In the genomic region with DNA sequence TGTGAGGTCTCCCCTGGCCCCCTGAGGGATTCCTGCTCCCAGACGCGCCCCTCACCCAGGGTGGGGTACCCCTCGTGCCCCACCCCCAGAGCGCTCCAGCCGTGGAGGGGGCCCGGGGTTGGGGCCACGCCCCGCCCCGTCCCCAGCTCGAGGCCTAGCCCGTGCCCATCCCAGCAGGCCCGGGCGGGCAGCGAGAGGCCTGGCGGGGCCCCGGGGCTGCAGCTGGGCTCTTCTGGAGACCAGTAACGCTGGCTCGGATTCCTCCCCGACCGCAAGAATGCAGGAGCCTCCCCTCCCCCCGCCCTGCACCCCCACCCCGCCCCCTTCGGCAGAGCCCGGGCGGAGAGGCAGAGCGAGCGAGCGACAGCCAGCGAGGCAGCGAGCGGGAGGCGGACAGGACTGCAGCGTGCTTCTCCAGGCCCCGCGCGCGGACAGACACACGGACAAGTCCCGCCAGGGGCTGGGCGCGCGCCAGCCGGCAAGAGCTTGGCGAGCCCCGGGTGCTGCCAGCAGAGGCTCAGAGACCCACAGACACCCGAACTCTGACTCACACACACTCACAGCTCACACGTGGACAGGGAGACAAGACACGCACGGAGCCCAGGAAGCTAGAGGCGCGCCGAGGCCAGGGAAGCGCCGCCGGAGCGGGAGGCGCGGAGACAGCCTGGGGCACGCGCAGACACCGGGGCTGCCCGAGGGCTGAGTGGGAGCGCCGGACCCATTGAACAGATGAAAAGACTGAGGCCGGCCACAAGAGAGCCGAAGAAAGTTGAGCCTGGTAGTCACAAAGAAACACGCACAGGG, we compare ENCODE assay signal across 8 cellular contexts. TPM values are rescaled to one million over a fixed set of nuclear protein-coding genes. Genes with fewer than 3 reads are reported as not detected.
DNase-seq lines count a peak whose midpoint lies in the region; ATAC-seq and TF ChIP-seq lines count a peak whose summit lies in the region.

No MANE protein-coding gene starts in this region.

- H3K27me3 ChIP-seq in body of pancreas (no peaks in the 10 kb centered on the region), iPS-15b (ENCODE audit: control insufficient read depth, insufficient read depth, low read length) (no peaks in the 10 kb centered on the region), gastrocnemius medialis (no peaks in the 10 kb centered on the region)

- H3K4me1 ChIP-seq in body of pancreas (peaks cover 87% of the 10 kb centered on the region), iPS-15b (ENCODE audit: control insufficient read depth, insufficient read depth, low read length) (peaks cover 28% of the 10 kb centered on the region), gastrocnemius medialis (peaks cover 84 to 85% of the 10 kb centered on the region in 2 donors)

- H3K27ac ChIP-seq in body of pancreas = peak overlapping the region; percentile 95 to 99 (median 96)
- peak overlapping the region; percentile 89 to 100 (median 96) for H3K27ac ChIP-seq in gastrocnemius medialis

- H3K9ac ChIP-seq in iPS-15b (ENCODE audit: low read depth, low read length) = peak overlapping the region; percentile 76

- H3K9me3 ChIP-seq in body of pancreas (no peaks in the 10 kb centered on the region), iPS-15b (ENCODE audit: control insufficient read depth, insufficient read depth, low read length) (no peaks in the 10 kb centered on the region), gastrocnemius medialis (no peaks in the 10 kb centered on the region)

- peaks cover 0 to 7% of the 10 kb centered on the region in 2 donors for H3K36me3 ChIP-seq in body of pancreas (replicated peaks in 1 of 2; ENCODE audit: insufficient read depth in 1 of 2, low read depth in 2 of 2)
- peaks cover 21% of the 10 kb centered on the region for H3K36me3 ChIP-seq in iPS-15b (ENCODE audit: control insufficient read depth, insufficient read depth, low read length)
- peaks cover 0 to 11% of the 10 kb centered on the region in 2 donors for H3K36me3 ChIP-seq in gastrocnemius medialis

- ATAC-seq in SK-N-SH treated with all-trans-retinoic acid at 6 μM for 48 hours (peak; percentile 57), body of pancreas (peak; percentile 21), gastrocnemius medialis (peak; percentile 26 to 28), HG02840 (IDR thresholded peaks at IDR 0.05; ENCODE audit: low FRiP score, unreplicated experiment) (no peak)

- DNase-seq in G401 (ENCODE audit: low spot score) = peak; percentile 48
- DNase-seq in body of pancreas = peak; percentile 61 to 80 (median 74)
- peak; percentile 72 to 86 for DNase-seq in gastrocnemius medialis
- no peak for DNase-seq in RKO (ENCODE audit: low spot score)
- DNase-seq in NCI-H446 (lab: John Stamatoyannopoulos, UW) = no peak

- in situ Hi-C loops in G401 (cut with HindIII; ENCODE audit: low sequenced_read_pairs) (no loop called here), gastrocnemius medialis (cut with MboI; ENCODE audit: low sequenced_read_pairs in 4 of 4) (no loop called here)

- TF ChIP-seq CTCF in body of pancreas (IDR thresholded peaks at IDR 0.05) (no peak), gastrocnemius medialis (IDR thresholded peaks at IDR 0.05 in 4 of 5, conservative IDR thresholded peaks at IDR 0.05 in 1 of 5) (no peak)

- no peak overlapping the region for H3K4me3 ChIP-seq in body of pancreas
- H3K4me3 ChIP-seq in iPS-15b (ENCODE audit: low read depth, low read length) = peak overlapping the region; percentile 72
- peak overlapping the region; percentile 41 to 59 (median 50) for H3K4me3 ChIP-seq in gastrocnemius medialis

- 11 to 16% methylated on average over 14 to 67 of the region's 67 CpGs for WGBS in body of pancreas, 2 donors

- TF ChIP-seq POLR2A in body of pancreas (IDR thresholded peaks at IDR 0.05) (peak in 2 of 3 donors; percentile 10 to 37), gastrocnemius medialis (IDR thresholded peaks at IDR 0.05) (peak; percentile 56 to 60)

- intact Hi-C loops in body of pancreas (cut with DNase I) (no loop called here), gastrocnemius medialis (cut with DNase I; ENCODE audit: low total_unique reads) (loop anchor here (1.0 kb wide), 1 partner anchor 13 kb away; no protein-coding TSS in a partner anchor)

TF ChIP-seq in SK-N-SH treated with all-trans-retinoic acid at 6 μM for 48 hours, 23 proteins besides CTCF, POLR2A, EP300 and RAD21:
- TF ChIP-seq ZFP3 (CRISPR knock-in tag; IDR thresholded peaks at IDR 0.05) = 0 out of 2 replicates have a peak, but pooled peaks have one; percentile 15
- 0 out of 2 replicates have a peak, but pooled peaks have one; percentile 71 for TF ChIP-seq CSDC2 (CRISPR knock-in tag; IDR thresholded peaks at IDR 0.05)
- TF ChIP-seq, protein P1, sequence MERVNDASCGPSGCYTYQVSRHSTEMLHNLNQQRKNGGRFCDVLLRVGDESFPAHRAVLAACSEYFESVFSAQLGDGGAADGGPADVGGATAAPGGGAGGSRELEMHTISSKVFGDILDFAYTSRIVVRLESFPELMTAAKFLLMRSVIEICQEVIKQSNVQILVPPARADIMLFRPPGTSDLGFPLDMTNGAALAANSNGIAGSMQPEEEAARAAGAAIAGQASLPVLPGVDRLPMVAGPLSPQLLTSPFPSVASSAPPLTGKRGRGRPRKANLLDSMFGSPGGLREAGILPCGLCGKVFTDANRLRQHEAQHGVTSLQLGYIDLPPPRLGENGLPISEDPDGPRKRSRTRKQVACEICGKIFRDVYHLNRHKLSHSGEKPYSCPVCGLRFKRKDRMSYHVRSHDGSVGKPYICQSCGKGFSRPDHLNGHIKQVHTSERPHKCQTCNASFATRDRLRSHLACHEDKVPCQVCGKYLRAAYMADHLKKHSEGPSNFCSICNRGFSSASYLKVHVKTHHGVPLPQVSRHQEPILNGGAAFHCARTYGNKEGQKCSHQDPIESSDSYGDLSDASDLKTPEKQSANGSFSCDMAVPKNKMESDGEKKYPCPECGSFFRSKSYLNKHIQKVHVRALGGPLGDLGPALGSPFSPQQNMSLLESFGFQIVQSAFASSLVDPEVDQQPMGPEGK (CRISPR knock-in tag; IDR thresholded peaks at IDR 0.05; ENCODE audit: borderline replicate concordance) = 0 out of 2 replicates have a peak, but pooled peaks have one; percentile 13
- no peak for TF ChIP-seq SNAI2 (CRISPR knock-in tag; IDR thresholded peaks at IDR 0.05)

RNA-seq across cellular contexts. Expression of a gene that starts 15.2 kb away (rescaled TPM):
- total RNA-seq in G401 (2014; rRNA removed; shearing (Covaris generic)) = 10.2 and 13.4 TPM in 2 replicates
- total RNA-seq in body of pancreas (10 to 100 TPM; 13.2 to 16.5 TPM), gastrocnemius medialis (10 to 100 TPM; 17.1 to 35.6 (median 23.8) TPM)

RNA-seq across cellular contexts. Expression of a gene that starts 26.8 kb away (rescaled TPM):
- total RNA-seq in G401 (2014; rRNA removed; shearing (Covaris generic)) = not detected in 2 replicates
- total RNA-seq in body of pancreas (not detected), gastrocnemius medialis (not detected)

RNA-seq across cellular contexts. Expression of a gene that starts 45.6 kb away (rescaled TPM):
- not detected in 2 replicates for total RNA-seq in G401 (2014; rRNA removed; shearing (Covaris generic))
- total RNA-seq in body of pancreas (not detected), gastrocnemius medialis (not detected)

Comparison
In these comparisons a context has a peak if more than half of its experiments do, and no peak if none do; other contexts are left out.
1. DNase-seq: peak in G401 (single experiment), body of pancreas (4 of 4) and gastrocnemius medialis (2 of 2); none in RKO (single experiment) and NCI-H446 (0 of 2).
2. H3K4me3 ChIP-seq: peak in iPS-15b (single experiment) and gastrocnemius medialis (4 of 4); none in body of pancreas (0 of 2).